Comparison of ENCODE assay signal across 25 cellular contexts in genomic region chr3:78660958-78661357, GRCh38.
DNase-seq lines count a peak whose midpoint lies in the region; ATAC-seq and TF ChIP-seq lines count a peak whose summit lies in the region.
"Had no signal": no experiment of that assay in that cellular context is flagged by ENCODE, and none has a peak within 500 bp of the region (broad histone marks: within the 10 kb centered on the region; RNA-seq: fewer than 3 reads in every experiment).

No MANE protein-coding gene starts in this region.

- H3K36me3 ChIP-seq in left ventricle myocardium inferior: peaks cover 10% of the 10 kb centered on the region
- no peaks in the 10 kb centered on the region for H3K36me3 ChIP-seq in transverse colon
- H3K36me3 ChIP-seq: brain microvascular endothelial cell, SJSA1, thoracic aorta had no signal

- H3K4me1 ChIP-seq in left ventricle myocardium inferior (no peaks in the 10 kb centered on the region), transverse colon (no peaks in the 10 kb centered on the region)
- H3K4me1 ChIP-seq: SJSA1 had no signal

- TF ChIP-seq POLR2A in transverse colon (IDR thresholded peaks at IDR 0.05): no peak

- ATAC-seq in Right ventricle myocardium superior (ENCODE audit: poor library complexity) (peak; percentile 85), left ventricle myocardium superior (peak; percentile 72), HG03025 (IDR thresholded peaks at IDR 0.05; ENCODE audit: low FRiP score, unreplicated experiment) (no peak), GM18870 (IDR thresholded peaks at IDR 0.05; ENCODE audit: unreplicated experiment) (no peak)
- ATAC-seq: stimulated activated naive CD8-positive, alpha-beta T cell treated with anti-CD3 and anti-CD28 coated beads, Interleukin-15, Interleukin-2, amounts not matched to agents 100 U/mL and 50 U/mL, for 24 hours had no signal

- H3K9me3 ChIP-seq in left ventricle myocardium inferior (replicated peaks): no peaks in the 10 kb centered on the region
- no peaks in the 10 kb centered on the region for H3K9me3 ChIP-seq in transverse colon
- H3K9me3 ChIP-seq: BLaER1 treated with 17β-estradiol and CSF1 and Interleukin-3, amounts not matched to agents 10 nM and 100 nM; SJSA1; thoracic aorta had no signal

- DNase-seq in Right ventricle myocardium superior (no peak), left ventricle myocardium inferior (no peak), cerebellum (ENCODE audit: low spot score) (peak; percentile 46), left ventricle myocardium superior (no peak), NCI-H446 treated with DMSO at 0.1 percent for 48 hours (lab: John Stamatoyannopoulos, UW) (no peak), transverse colon (no peak)
- DNase-seq: activated CD4-positive, alpha-beta T cell treated with anti-CD3 and anti-CD28 coated beads for 4 hours; activated CD8-positive, alpha-beta memory T cell treated with anti-CD3 and anti-CD28 coated beads for 24 hours; activated T-cell treated with anti-CD3 and anti-CD28 coated beads for 4 hours; amygdala; brain microvascular endothelial cell; DMS79; GDM1; Karpas-422; NCI-H1417; NCI-H526 treated with DMSO at 0.1 percent for 48 hours; stimulated activated CD4-positive, alpha-beta T cell treated with anti-CD3 and anti-CD28 coated beads, Interleukin-1b, Interleukin-23, amount 100 ng/mL, for 48 hours; stimulated activated naive CD8-positive, alpha-beta T cell treated with anti-CD3 and anti-CD28 coated beads, Interleukin-15, Interleukin-2, amounts not matched to agents 100 U/mL and 50 U/mL, for 24 hours; T-helper 9 cell; WERI-Rb-1 had no signal

- TF ChIP-seq CTCF in left ventricle myocardium inferior (IDR thresholded peaks at IDR 0.05; ENCODE audit: borderline replicate concordance) (no peak), transverse colon (IDR thresholded peaks at IDR 0.05) (no peak)

- in situ Hi-C loops in transverse colon (cut with MboI; ENCODE audit: low pct_ligation_motif_present in 1 of 4, low pct_unique_long_range_greater_than_20kb in 1 of 4, low sequenced_read_pairs in 3 of 4): loop anchor here (5.0 to 25.0 kb wide), 5 partner anchors 361 to 701 kb away; no protein-coding TSS in a partner anchor

- H3K27ac ChIP-seq in left ventricle myocardium inferior (replicated peaks): no peak overlapping the region
- no peak overlapping the region for H3K27ac ChIP-seq in transverse colon
- H3K27ac ChIP-seq: BLaER1 treated with 17β-estradiol and CSF1 and Interleukin-3, amounts not matched to agents 10 nM and 100 nM; brain microvascular endothelial cell; SJSA1; thoracic aorta; WERI-Rb-1 had no signal

- 68 to 75% methylated on average over 6 of the region's 6 CpGs for WGBS in transverse colon (ENCODE audit: low coverage in 1 of 2), 2 donors

- H3K27me3 ChIP-seq in left ventricle myocardium inferior (ENCODE audit: low read depth): no peaks in the 10 kb centered on the region
- H3K27me3 ChIP-seq in transverse colon: no peaks in the 10 kb centered on the region
- H3K27me3 ChIP-seq: BLaER1 treated with 17β-estradiol and CSF1 and Interleukin-3, amounts not matched to agents 10 nM and 100 nM; brain microvascular endothelial cell; SJSA1 had no signal

- no peak for TF ChIP-seq EP300 in transverse colon (IDR thresholded peaks at IDR 0.05; ENCODE audit: low read depth)

- H3K4me3 ChIP-seq in left ventricle myocardium inferior: no peak overlapping the region
- H3K4me3 ChIP-seq in transverse colon: no peak overlapping the region
- H3K4me3 ChIP-seq: BLaER1 treated with 17β-estradiol and CSF1 and Interleukin-3, amounts not matched to agents 10 nM and 100 nM; SJSA1; thoracic aorta had no signal

- intact Hi-C loops in Right ventricle myocardium superior (cut with DNase I) (no loop called here), left ventricle myocardium inferior (cut with micrococcal nuclease) (no loop called here), left ventricle myocardium superior (cut with micrococcal nuclease) (no loop called here), transverse colon (cut with DNase I; ENCODE audit: low total_unique reads) (no loop called here)

Comparison
In these comparisons a context has a peak if more than half of its experiments do, and no peak if none do; other contexts are left out.
1. ATAC-seq: peak in Right ventricle myocardium superior (single experiment) and left ventricle myocardium superior (single experiment); none in HG03025 (single experiment) and GM18870 (single experiment).